Comparison of ENCODE assay signal across 9 cellular contexts in the genomic region with DNA sequence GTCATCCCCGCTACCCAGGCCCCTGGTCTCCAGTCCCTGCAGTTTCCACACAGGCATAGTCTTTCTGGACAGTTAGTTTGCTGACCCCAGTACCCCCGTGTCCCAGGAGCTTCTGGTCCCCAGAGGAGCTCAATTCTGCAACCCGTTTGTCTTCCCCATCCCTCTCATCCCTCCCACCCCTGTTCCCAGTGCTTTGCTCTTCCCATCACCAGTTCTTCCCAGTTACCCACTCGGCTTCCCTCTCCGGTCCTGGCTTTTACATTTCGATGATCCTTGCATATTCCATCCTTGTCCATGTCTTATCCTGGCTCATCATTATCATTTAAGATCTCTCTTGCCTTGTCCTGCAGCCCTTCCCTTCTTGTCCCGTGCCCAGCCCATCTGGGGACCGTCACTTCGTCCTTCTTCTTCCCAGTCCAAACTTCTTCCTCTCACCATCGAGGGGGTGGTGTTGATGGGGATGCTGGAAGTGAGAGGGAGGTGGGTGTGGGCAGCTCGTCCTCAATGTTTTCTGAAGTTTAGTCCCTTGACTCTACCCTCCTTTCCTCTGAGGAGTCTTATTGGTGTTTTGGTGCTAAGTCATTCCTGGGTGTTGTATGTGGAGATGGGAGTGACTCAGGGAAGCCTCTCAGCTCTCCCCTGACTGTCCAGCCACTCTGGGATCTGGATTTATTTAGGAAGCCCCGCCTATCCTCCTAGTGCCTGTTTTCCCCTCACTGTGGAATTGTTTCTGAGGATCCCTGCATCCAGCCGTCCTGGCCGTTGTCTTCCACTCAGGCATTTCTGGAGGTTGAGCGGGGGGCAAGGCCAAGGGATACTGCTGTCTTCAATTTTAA. TPM values are rescaled to one million over a fixed set of nuclear protein-coding genes. Genes with fewer than 3 reads are reported as not detected.
A peak's percentile ranks its signal among the peaks of the same experiment; 100 is the strongest.
DNase-seq lines count a peak whose midpoint lies in the region; ATAC-seq lines count a peak whose summit lies in the region.
"Had no signal": no experiment of that assay in that cellular context is flagged by ENCODE, and none has a peak within 500 bp of the region (broad histone marks: within the 10 kb centered on the region; RNA-seq: fewer than 3 reads in every experiment).

No MANE protein-coding gene starts in this region.

- CTCF ChIA-PET in naive thymus-derived CD4-positive, alpha-beta T cell (lab: Charles Lee), result interaction anchor here (1.1 kb wide), 1 partner anchor 32 kb away, joined by 4 read pairs; no protein-coding TSS in a partner anchor

- H3K36me3 Mint-ChIP-seq in naive thymus-derived CD4-positive, alpha-beta T cell, result peaks cover 0 to 5% (median 3%) of the 10 kb centered on the region in 5 donors

- POLR2A ChIA-PET in naive thymus-derived CD4-positive, alpha-beta T cell (lab: Charles Lee), result interaction anchor here (0.7 to 1.6 kb wide), 14 partner anchors 9 to 826 kb away, joined by 3 to 6 read pairs (median 4); partner anchors contain the start of gene GSPT1

- H3K27me3 ChIP-seq in naive thymus-derived CD4-positive, alpha-beta T cell (ENCODE audit: control insufficient read depth in 2 of 2, insufficient read depth in 2 of 2, low read length in 2 of 2), result no peaks in the 10 kb centered on the region

- no peaks in the 10 kb centered on the region for H3K9me3 ChIP-seq in SK-N-MC (ENCODE audit: low read depth, low read length)
- no peaks in the 10 kb centered on the region for H3K9me3 ChIP-seq in naive thymus-derived CD4-positive, alpha-beta T cell (ENCODE audit: control insufficient read depth in 2 of 3, low read length in 3 of 3)

- no peak for ATAC-seq in naive thymus-derived CD4-positive, alpha-beta T cell
- no peak for ATAC-seq in HG02588 (IDR thresholded peaks at IDR 0.05; ENCODE audit: unreplicated experiment)
- no peak for ATAC-seq in GM21515 (IDR thresholded peaks at IDR 0.05; ENCODE audit: unreplicated experiment)
- ATAC-seq in GM19328 (IDR thresholded peaks at IDR 0.05; ENCODE audit: unreplicated experiment), result no peak

- H3K4me3 ChIP-seq in SK-N-MC, result peak overlapping the region; percentile 100
- peak overlapping the region; percentile 71 for H3K4me3 ChIP-seq in naive thymus-derived CD4-positive, alpha-beta T cell (ENCODE audit: low read length)

- H3K4me3 Mint-ChIP-seq in naive thymus-derived CD4-positive, alpha-beta T cell, result peak overlapping the region; percentile 85 to 99 (median 94)

- peak; percentile 44 for DNase-seq in DMS 273 (lab: John Stamatoyannopoulos, UW; ENCODE audit: unreplicated experiment)
- DNase-seq in DMS 273 treated with DMSO at 0.1 percent for 48 hours (lab: John Stamatoyannopoulos, UW), result no peak
- DNase-seq in SK-N-MC (ENCODE audit: low read depth, low spot score), result no peak
- DNase-seq in epithelial cell of prostate (ENCODE audit: low read depth, low spot score), result no peak
- DNase-seq in naive thymus-derived CD4-positive, alpha-beta T cell, result peak in 1 of 9 donors; percentile 22

- no peaks in the 10 kb centered on the region for H3K36me3 ChIP-seq in SK-N-MC (ENCODE audit: insufficient read depth, low read length)
- peaks cover 0 to 8% (median 0%) of the 10 kb centered on the region in 3 experiments for H3K36me3 ChIP-seq in naive thymus-derived CD4-positive, alpha-beta T cell (ENCODE audit: control insufficient read depth in 2 of 3, insufficient read depth in 3 of 3, low read length in 3 of 3)

- H3K27me3 Mint-ChIP-seq in naive thymus-derived CD4-positive, alpha-beta T cell, result no peaks in the 10 kb centered on the region

- H3K4me1 ChIP-seq in naive thymus-derived CD4-positive, alpha-beta T cell (ENCODE audit: control insufficient read depth in 2 of 2, insufficient read depth in 2 of 2, low read length in 2 of 2), result peaks cover 11 to 19% of the 10 kb centered on the region in 2 donors

- peak overlapping the region; percentile 95 for H3K9ac ChIP-seq in SK-N-MC (ENCODE audit: insufficient read length)

- no peak overlapping the region for H3K27ac ChIP-seq in SK-N-MC
- peak overlapping the region; percentile 83 for H3K27ac ChIP-seq in epithelial cell of prostate
- H3K27ac ChIP-seq in naive thymus-derived CD4-positive, alpha-beta T cell (ENCODE audit: low read depth, low read length), result peak overlapping the region; percentile 88
- H3K27ac ChIP-seq: 22Rv1 had no signal

- intact Hi-C loops in naive thymus-derived CD4-positive, alpha-beta T cell (cut with micrococcal nuclease), result loop anchor here (5.0 to 10.0 kb wide), 3 partner anchors 105 to 1235 kb away; partner anchors contain the start of genes CLEC16A (in 1 of the 2), DEXI (in 1 of the 2) and NUBP1 (in 1 of the 2)

- H3K27ac Mint-ChIP-seq in naive thymus-derived CD4-positive, alpha-beta T cell, result peak overlapping the region; percentile 60 to 97 (median 93)

- H3K4me1 Mint-ChIP-seq in naive thymus-derived CD4-positive, alpha-beta T cell, result peaks cover 33 to 55% (median 42%) of the 10 kb centered on the region in 7 donors

- peaks cover 0 to 2% (median 0%) of the 10 kb centered on the region in 11 donors for H3K9me3 Mint-ChIP-seq in naive thymus-derived CD4-positive, alpha-beta T cell

RNA-seq across cellular contexts. Expression of gene SNX29, which starts 0.9 kb away (rescaled TPM):
- total RNA-seq in naive thymus-derived CD4-positive, alpha-beta T cell, result 10 to 100 TPM; 20.4 to 67.5 (median 36.6) TPM
- 10 to 100 TPM; 16.2 to 17.6 TPM for polyA plus RNA-seq in naive thymus-derived CD4-positive, alpha-beta T cell

RNA-seq across cellular contexts. Expression of gene TNFRSF17, which starts 12.4 kb away (rescaled TPM):
- total RNA-seq in naive thymus-derived CD4-positive, alpha-beta T cell, result 1 to 10 TPM in 2 of 5 experiments, not detected in 3; 1.2 to 1.8 TPM
- polyA plus RNA-seq in naive thymus-derived CD4-positive, alpha-beta T cell, result not detected

RNA-seq across cellular contexts. Expression of gene NPIPB2, which starts 35.6 kb away (rescaled TPM):
- total RNA-seq in naive thymus-derived CD4-positive, alpha-beta T cell, result 10 to 100 TPM; 13.7 to 31.0 (median 19.1) TPM
- polyA plus RNA-seq in naive thymus-derived CD4-positive, alpha-beta T cell, result 1 to 10 TPM; 2.2 to 3.2 TPM
